2 cellular contexts compared by ENCODE assay signal in genomic region chr9:125558453-125559084, GRCh38.
TF ChIP-seq lines count a peak whose summit lies in the region.

No MANE protein-coding gene starts in this region.

TF ChIP-seq in WTC11, 78 proteins besides CTCF, POLR2A, EP300 and RAD21:
- TF ChIP-seq ZNF425 (CRISPR knock-in tag; conservative IDR thresholded peaks at IDR 0.05) (no peak), CREM (CRISPR knock-in tag; IDR thresholded peaks at IDR 0.05) (no peak), TEAD1 (CRISPR knock-in tag; IDR thresholded peaks at IDR 0.05) (no peak), GABPB1 (CRISPR knock-in tag; IDR thresholded peaks at IDR 0.05) (no peak), RORB (CRISPR knock-in tag; IDR thresholded peaks at IDR 0.05) (no peak)
TF ChIP-seq in WTC11: peak in this region for 0.

TF ChIP-seq in HepG2, 621 proteins besides CTCF, POLR2A, EP300 and RAD21 (continued from another document):
- no peak for TF ChIP-seq HMGXB4 (CRISPR knock-in tag; IDR thresholded peaks at IDR 0.05; ENCODE audit: borderline replicate concordance in 1 of 2, low read depth in 1 of 2)
